In genomic region chr9:75983320-75983719, GRCh38 we compare ENCODE assay signal across 29 cellular contexts.
"Had no signal": no experiment of that assay in that cellular context is flagged by ENCODE, and none has a peak within 500 bp of the region (broad histone marks: within the 10 kb centered on the region; RNA-seq: fewer than 3 reads in every experiment).

No MANE protein-coding gene starts in this region.

- H3K27me3 ChIP-seq: brain microvascular endothelial cell, dorsolateral prefrontal cortex had no signal

- H3K4me3 Mint-ChIP-seq: activated CD4-positive, alpha-beta memory T cell treated with anti-CD3 and anti-CD28 coated beads for 36 hours; activated CD4-positive, alpha-beta T cell treated with anti-CD3 and anti-CD28 coated beads for 36 hours; activated CD4-positive, alpha-beta T cell treated with anti-CD3 and anti-CD28 coated beads, Interleukin-2, amount 10 ng/mL, durations not matched to agents 24 days and 14 days; activated CD8-positive, alpha-beta memory T cell treated with anti-CD3 and anti-CD28 coated beads, Interleukin-2, amount 10 ng/mL, durations not matched to agents 7 days and 5 days; activated CD8-positive, alpha-beta T cell treated with anti-CD3 and anti-CD28 coated beads, Interleukin-2, amount 10 ng/mL, durations not matched to agents 7 days and 5 days; activated naive CD8-positive, alpha-beta T cell; activated T-helper 1 cell treated with anti-CD3 and anti-CD28 coated beads, Interleukin-12 subunit alpha, Interleukin-12 subunit beta, Interleukin-2, Interleukin-4 antibody, amounts not matched to agents 30 ng/mL and 10 ng/mL and 1 ng/mL, durations not matched to agents 14 hours and 24 hours and 36 hours; central memory CD8-positive, alpha-beta T cell; endodermal cell had no signal

- H3K9me3 Mint-ChIP-seq: activated CD4-positive, alpha-beta memory T cell treated with anti-CD3 and anti-CD28 coated beads for 36 hours; activated T-helper 1 cell treated with anti-CD3 and anti-CD28 coated beads, Interleukin-12 subunit alpha, Interleukin-12 subunit beta, Interleukin-2, Interleukin-4 antibody, amounts not matched to agents 30 ng/mL and 10 ng/mL and 1 ng/mL, durations not matched to agents 14 hours and 24 hours and 36 hours; central memory CD8-positive, alpha-beta T cell; endodermal cell had no signal

- H3K36me3 ChIP-seq: brain microvascular endothelial cell had no signal

- H3K4me3 ChIP-seq: dorsolateral prefrontal cortex had no signal

- H3K4me1 Mint-ChIP-seq: activated CD4-positive, alpha-beta T cell treated with anti-CD3 and anti-CD28 coated beads, Interleukin-2, amount 10 ng/mL, durations not matched to agents 24 days and 14 days; activated CD8-positive, alpha-beta memory T cell treated with anti-CD3 and anti-CD28 coated beads, Interleukin-2, amount 10 ng/mL, durations not matched to agents 7 days and 5 days; central memory CD8-positive, alpha-beta T cell had no signal

- H3K36me3 Mint-ChIP-seq: activated CD8-positive, alpha-beta memory T cell treated with anti-CD3 and anti-CD28 coated beads, Interleukin-2, amount 10 ng/mL, durations not matched to agents 7 days and 5 days had no signal

- DNase-seq: activated CD4-positive, alpha-beta memory T cell treated with anti-CD3 and anti-CD28 coated beads for 36 hours; activated CD4-positive, alpha-beta T cell treated with anti-CD3 and anti-CD28 coated beads for 36 hours; activated CD4-positive, alpha-beta T cell treated with anti-CD3 and anti-CD28 coated beads, Interleukin-2, amount 10 ng/mL, durations not matched to agents 24 days and 14 days; activated CD4-positive, CD25-positive, alpha-beta regulatory T cell; activated CD4-positive, CD25-positive, alpha-beta regulatory T cell treated with anti-CD3 and anti-CD28 coated beads, Interleukin-2, amount 50 U/mL, for 72 hours; activated CD8-positive, alpha-beta memory T cell treated with anti-CD3 and anti-CD28 coated beads, Interleukin-2, amount 10 ng/mL, durations not matched to agents 7 days and 5 days; activated CD8-positive, alpha-beta memory T cell treated with anti-CD3 and anti-CD28 coated beads, Interleukin-2, amount 50 U/mL, for 4 hours; activated CD8-positive, alpha-beta T cell treated with anti-CD3 and anti-CD28 coated beads, Interleukin-2, amount 10 ng/mL, durations not matched to agents 7 days and 5 days; activated gamma-delta T cell; activated naive CD4-positive, alpha-beta T cell; activated naive CD4-positive, alpha-beta T cell treated with anti-CD3 and anti-CD28 coated beads, Interleukin-2, amount 50 U/mL, for 16 hours; activated T-cell treated with anti-CD3 and anti-CD28 coated beads, Interleukin-2, amount 50 U/mL, for 1 hour; activated T-cell treated with anti-CD3 and anti-CD28 coated beads, Interleukin-2, amount 50 U/mL, for 48 hours; amniotic stem cell; anterior cingulate cortex; brain microvascular endothelial cell; dorsolateral prefrontal cortex; effector memory CD4-positive, alpha-beta T cell; endodermal cell; foreskin fibroblast; head of caudate nucleus; T-helper 2 cell had no signal

- H3K27ac Mint-ChIP-seq: activated CD4-positive, alpha-beta memory T cell treated with anti-CD3 and anti-CD28 coated beads for 36 hours; activated CD4-positive, alpha-beta T cell treated with anti-CD3 and anti-CD28 coated beads for 36 hours; activated CD4-positive, alpha-beta T cell treated with anti-CD3 and anti-CD28 coated beads, Interleukin-2, amount 10 ng/mL, durations not matched to agents 24 days and 14 days; activated CD8-positive, alpha-beta memory T cell treated with anti-CD3 and anti-CD28 coated beads, Interleukin-2, amount 10 ng/mL, durations not matched to agents 7 days and 5 days; activated CD8-positive, alpha-beta T cell treated with anti-CD3 and anti-CD28 coated beads, Interleukin-2, amount 10 ng/mL, durations not matched to agents 7 days and 5 days; activated naive CD8-positive, alpha-beta T cell; activated T-helper 1 cell treated with anti-CD3 and anti-CD28 coated beads, Interleukin-12 subunit alpha, Interleukin-12 subunit beta, Interleukin-2, Interleukin-4 antibody, amounts not matched to agents 30 ng/mL and 10 ng/mL and 1 ng/mL, durations not matched to agents 14 hours and 24 hours and 36 hours; endodermal cell had no signal

- ATAC-seq: activated CD4-positive, alpha-beta T cell treated with anti-CD3 and anti-CD28 coated beads for 36 hours; activated CD8-positive, alpha-beta memory T cell treated with anti-CD3 and anti-CD28 coated beads, Interleukin-2, amount 10 ng/mL, durations not matched to agents 7 days and 5 days; activated CD8-positive, alpha-beta T cell treated with anti-CD3 and anti-CD28 coated beads, Interleukin-2, amount 10 ng/mL, durations not matched to agents 7 days and 5 days; esophagus mucosa had no signal

- FAIRE-seq: astrocyte, bronchial epithelial cell, frontal cortex had no signal

- H3K27ac ChIP-seq: brain microvascular endothelial cell, dorsolateral prefrontal cortex had no signal

- H3K27me3 Mint-ChIP-seq: activated CD4-positive, alpha-beta memory T cell treated with anti-CD3 and anti-CD28 coated beads for 36 hours; activated CD4-positive, alpha-beta T cell treated with anti-CD3 and anti-CD28 coated beads for 36 hours; activated CD4-positive, alpha-beta T cell treated with anti-CD3 and anti-CD28 coated beads, Interleukin-2, amount 10 ng/mL, durations not matched to agents 24 days and 14 days; activated CD8-positive, alpha-beta memory T cell treated with anti-CD3 and anti-CD28 coated beads, Interleukin-2, amount 10 ng/mL, durations not matched to agents 7 days and 5 days; activated naive CD8-positive, alpha-beta T cell; central memory CD8-positive, alpha-beta T cell had no signal
